In the genomic region with DNA sequence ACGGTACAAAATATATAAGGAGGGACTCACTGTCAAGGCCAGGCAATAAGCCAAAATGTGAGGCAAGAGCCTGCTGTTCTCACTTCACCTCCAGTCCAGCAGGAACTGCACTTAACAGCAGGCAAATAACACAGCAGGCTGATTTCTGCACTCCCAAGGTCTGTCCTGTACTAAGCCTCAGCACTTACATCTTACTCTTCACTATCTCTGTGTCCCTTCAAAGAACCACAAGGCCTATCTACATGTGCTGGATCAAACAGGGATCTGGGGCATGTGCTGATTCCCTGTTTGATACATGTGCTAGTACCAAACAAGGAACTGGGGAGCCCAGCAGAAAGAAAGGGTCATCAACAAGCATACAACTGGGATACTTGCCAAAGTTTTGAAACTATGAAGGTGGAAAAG, we compare ENCODE assay signal across 8 cellular contexts. TPM values are rescaled to one million over a fixed set of nuclear protein-coding genes. Genes with fewer than 3 reads are reported as not detected.
DNase-seq lines count a peak whose midpoint lies in the region; ATAC-seq and TF ChIP-seq lines count a peak whose summit lies in the region.

No MANE protein-coding gene starts in this region.

- no peaks in the 10 kb centered on the region for H3K4me1 Mint-ChIP-seq in activated CD8-positive, alpha-beta T cell treated with anti-CD3 and anti-CD28 coated beads for 36 hours (ENCODE audit: low read depth)

- H3K4me1 ChIP-seq in Peyer's patch: peaks cover 0 to 24% (median 0%) of the 10 kb centered on the region in 4 donors

- no peaks in the 10 kb centered on the region for H3K9me3 Mint-ChIP-seq in activated CD8-positive, alpha-beta T cell treated with anti-CD3 and anti-CD28 coated beads for 36 hours

- H3K27ac ChIP-seq in Peyer's patch: peak overlapping the region in 3 of 4 donors; percentile 19 to 67 (median 59)

- no peaks in the 10 kb centered on the region for H3K36me3 Mint-ChIP-seq in activated CD8-positive, alpha-beta T cell treated with anti-CD3 and anti-CD28 coated beads for 36 hours (ENCODE audit: low read depth)

- DNase-seq in EL (peak; percentile 78), Peyer's patch (peak in 1 of 3 donors; percentile 65), fibroblast of the aortic adventitia (ENCODE audit: low read depth) (peak; percentile 93), renal cortical epithelial cell (ENCODE audit: low read depth) (peak; percentile 85), NCI-H146 treated with DMSO at 0.1 percent for 48 hours (lab: John Stamatoyannopoulos, UW; ENCODE audit: unreplicated experiment) (no peak)
- no peak for DNase-seq in activated CD8-positive, alpha-beta T cell treated with anti-CD3 and anti-CD28 coated beads for 36 hours

- intact Hi-C loops in activated CD8-positive, alpha-beta T cell treated with anti-CD3 and anti-CD28 coated beads for 36 hours (cut with micrococcal nuclease): no loop called here

- TF ChIP-seq POLR2A in Peyer's patch (IDR thresholded peaks at IDR 0.05): no peak

- peaks cover 2% of the 10 kb centered on the region for H3K27me3 Mint-ChIP-seq in activated CD8-positive, alpha-beta T cell treated with anti-CD3 and anti-CD28 coated beads for 36 hours

- ATAC-seq in activated CD8-positive, alpha-beta T cell treated with anti-CD3 and anti-CD28 coated beads for 36 hours: no peak
- ATAC-seq in GM21528 (IDR thresholded peaks at IDR 0.05; ENCODE audit: low FRiP score, unreplicated experiment) (no peak), GM19455 (IDR thresholded peaks at IDR 0.05; ENCODE audit: unreplicated experiment) (no peak)

- CTCF ChIA-PET in activated CD8-positive, alpha-beta T cell treated with anti-CD3 and anti-CD28 coated beads for 36 hours (lab: Charles Lee): no interaction called here

- H3K36me3 ChIP-seq in Peyer's patch: no peaks in the 10 kb centered on the region

- H3K4me3 Mint-ChIP-seq in activated CD8-positive, alpha-beta T cell treated with anti-CD3 and anti-CD28 coated beads for 36 hours: no peak overlapping the region

- POLR2A ChIA-PET in activated CD8-positive, alpha-beta T cell treated with anti-CD3 and anti-CD28 coated beads for 36 hours (lab: Charles Lee): no interaction called here

- no peak overlapping the region for H3K27ac Mint-ChIP-seq in activated CD8-positive, alpha-beta T cell treated with anti-CD3 and anti-CD28 coated beads for 36 hours

- TF ChIP-seq CTCF in Peyer's patch (IDR thresholded peaks at IDR 0.05): no peak
- no peak for TF ChIP-seq CTCF in fibroblast of the aortic adventitia (IDR thresholded peaks at IDR 0.05; ENCODE audit: insufficient read depth, low read length)
- no peak for TF ChIP-seq CTCF in activated CD8-positive, alpha-beta T cell treated with anti-CD3 and anti-CD28 coated beads for 36 hours (IDR thresholded peaks at IDR 0.05)

- H3K9me3 ChIP-seq in Peyer's patch: no peaks in the 10 kb centered on the region

- no peaks in the 10 kb centered on the region for H3K27me3 ChIP-seq in Peyer's patch

- no peak overlapping the region for H3K4me3 ChIP-seq in Peyer's patch
- H3K4me3 ChIP-seq in fibroblast of the aortic adventitia (ENCODE audit: low read depth, low read length): no peak overlapping the region

RNA-seq across cellular contexts. Expression of a gene that starts 22.2 kb away (rescaled TPM):
- total RNA-seq in Peyer's patch (10 to 100 TPM; 41.8 to 59.1 (median 46.9) TPM), fibroblast of the aortic adventitia (ENCODE audit: low replicate concordance) (106 and 149 TPM in 2 replicates), renal cortical epithelial cell (42.9 and 48.0 TPM in 2 replicates)
- total RNA-seq in activated CD8-positive, alpha-beta T cell treated with anti-CD3 and anti-CD28 coated beads for 36 hours: 1 to 10 TPM; 2.4 to 2.8 TPM

Comparison
In these comparisons a context has a peak if more than half of its experiments do, and no peak if none do; other contexts are left out.
1. DNase-seq: peak in EL (single experiment), fibroblast of the aortic adventitia (single experiment) and renal cortical epithelial cell (single experiment); none in NCI-H146 treated with DMSO at 0.1 percent for 48 hours (single experiment) and activated CD8-positive, alpha-beta T cell treated with anti-CD3 and anti-CD28 coated beads for 36 hours (single experiment).
2. RNA of a gene that starts 22.2 kb away (total RNA-seq): 106 to 149 TPM in fibroblast of the aortic adventitia, 41.8 to 59.1 TPM in Peyer's patch and 42.9 to 48.0 TPM in renal cortical epithelial cell; 2.4 to 2.8 TPM in activated CD8-positive, alpha-beta T cell treated with anti-CD3 and anti-CD28 coated beads for 36 hours; every median in the first group is over 10 times any median in the second.